In the genomic region with DNA sequence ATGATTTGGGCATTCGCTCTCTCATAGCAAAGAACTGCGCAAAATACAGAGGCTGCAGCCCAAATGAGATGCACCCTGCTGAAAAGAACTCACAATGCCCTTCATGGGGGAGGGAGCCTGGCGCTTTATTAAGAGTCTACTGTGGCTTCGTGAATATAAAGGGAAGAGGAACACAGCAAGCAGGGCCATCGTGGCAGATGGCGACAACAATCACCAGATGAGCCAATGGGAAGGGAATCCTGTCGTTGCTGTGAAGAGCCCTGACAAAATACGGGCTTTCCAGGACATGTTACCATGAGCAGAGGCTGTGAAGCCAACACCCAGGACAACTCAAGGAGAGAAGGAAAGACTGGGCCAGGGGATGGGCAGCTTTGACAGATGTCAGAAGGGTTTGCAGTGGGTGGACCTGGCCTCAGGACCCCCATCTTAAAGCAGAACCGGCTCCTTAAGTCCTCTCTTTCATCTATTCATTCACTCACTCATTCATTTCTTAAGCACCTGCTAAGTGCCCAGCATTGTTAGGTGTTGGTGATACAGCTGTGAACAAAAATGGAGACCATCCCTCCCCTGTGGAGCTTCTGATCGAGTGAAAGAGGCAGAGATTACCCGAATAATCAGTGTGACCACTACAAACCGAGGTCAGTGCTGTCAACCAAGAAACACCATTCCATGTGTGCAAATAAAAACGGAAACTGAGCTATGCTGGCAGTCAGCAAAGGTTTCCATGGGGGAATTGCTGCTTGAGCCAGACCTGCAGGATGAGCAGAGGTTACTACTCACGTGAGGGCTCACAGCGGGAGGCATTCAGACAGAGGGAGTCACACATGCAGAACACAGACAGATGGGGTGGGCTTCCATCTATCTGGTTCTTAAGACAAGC, we compare ENCODE assay signal across 19 cellular contexts.
DNase-seq lines count a peak whose midpoint lies in the region; ATAC-seq and TF ChIP-seq lines count a peak whose summit lies in the region.
"Had no signal": no experiment of that assay in that cellular context is flagged by ENCODE, and none has a peak within 500 bp of the region (broad histone marks: within the 10 kb centered on the region; RNA-seq: fewer than 3 reads in every experiment).

No MANE protein-coding gene starts in this region.

- no peak overlapping the region for H3K27ac Mint-ChIP-seq in endodermal cell
- H3K27ac Mint-ChIP-seq in neural progenitor cell = peak overlapping the region; percentile 71
- peak overlapping the region in 1 of 7 donors; percentile 65 for H3K27ac Mint-ChIP-seq in CD14-positive monocyte
- H3K27ac Mint-ChIP-seq: CD4-positive, alpha-beta T cell had no signal

- TF ChIP-seq CTCF in endodermal cell (conservative IDR thresholded peaks at IDR 0.05) (no peak), neural progenitor cell (IDR thresholded peaks at IDR 0.05) (no peak), prostate gland (IDR thresholded peaks at IDR 0.05) (no peak), CD14-positive monocyte (IDR thresholded peaks at IDR 0.05) (no peak)

- peaks cover 8% of the 10 kb centered on the region for H4K20me1 ChIP-seq in neural progenitor cell (ENCODE audit: low read depth)

- H3K27me3 Mint-ChIP-seq in endodermal cell (ENCODE audit: insufficient read depth) = peaks cover 45% of the 10 kb centered on the region
- peaks cover 19% of the 10 kb centered on the region for H3K27me3 Mint-ChIP-seq in neural progenitor cell (ENCODE audit: insufficient read depth, low read depth)
- H3K27me3 Mint-ChIP-seq in CD14-positive monocyte (ENCODE audit: low read depth in 3 of 3) = peaks cover 2 to 5% (median 5%) of the 10 kb centered on the region in 3 donors
- H3K27me3 Mint-ChIP-seq: CD4-positive, alpha-beta T cell had no signal

- DNase-seq in ELF-1 (ENCODE audit: low read depth, low spot score) = peak; percentile 24
- peak; percentile 46 for DNase-seq in NCI-H524 treated with DMSO at 0.1 percent for 48 hours (lab: John Stamatoyannopoulos, UW)
- DNase-seq in endodermal cell = peak; percentile 88
- DNase-seq in neural progenitor cell (ENCODE audit: low spot score) = peak; percentile 65
- no peak for DNase-seq in left lobe of liver (ENCODE audit: low spot score)
- DNase-seq in prostate gland (ENCODE audit: low spot score) = no peak
- no peak for DNase-seq in CD14-positive monocyte (ENCODE audit: low spot score)
- DNase-seq: BE2C; Caco-2; CD4-positive, alpha-beta T cell; GF-D8; NCI-H1092 treated with DMSO at 0.1 percent for 48 hours; NCI-H146; NCI-H2029 treated with DMSO at 0.1 percent for 48 hours; NCI-H2171 treated with DMSO at 0.1 percent for 48 hours; NCI-H446; NK-92 treated with Interleukin-12 subunit alpha and Interleukin-12 subunit beta, amount 100 ng/mL, for 24 hours had no signal

- H3K36me3 Mint-ChIP-seq in endodermal cell (ENCODE audit: low read depth) = peaks cover 10% of the 10 kb centered on the region
- H3K36me3 Mint-ChIP-seq in neural progenitor cell = no peaks in the 10 kb centered on the region
- H3K36me3 Mint-ChIP-seq in CD14-positive monocyte = peaks cover 17 to 20% of the 10 kb centered on the region in 2 donors

- no peak for ATAC-seq in left lobe of liver
- ATAC-seq: Right ventricle myocardium inferior had no signal

- H3K9ac ChIP-seq in endodermal cell (ENCODE audit: extremely low read depth, low read length, poor library complexity, severe bottlenecking) = no peak overlapping the region
- H3K9ac ChIP-seq in neural progenitor cell = no peak overlapping the region

- H3K4me3 ChIP-seq in endodermal cell (ENCODE audit: low read length) (no peak overlapping the region), neural progenitor cell (no peak overlapping the region), prostate gland (no peak overlapping the region)
- H3K4me3 ChIP-seq: HAP-1 had no signal

- peaks cover 43% of the 10 kb centered on the region for H3K4me1 Mint-ChIP-seq in endodermal cell
- H3K4me1 Mint-ChIP-seq in neural progenitor cell = peaks cover 39% of the 10 kb centered on the region
- H3K4me1 Mint-ChIP-seq in CD14-positive monocyte = peaks cover 29% of the 10 kb centered on the region

- H3K4me1 ChIP-seq in endodermal cell (ENCODE audit: control insufficient read depth, insufficient read depth, low read length) = peaks cover 16% of the 10 kb centered on the region
- H3K4me1 ChIP-seq in neural progenitor cell = peaks cover 39% of the 10 kb centered on the region
- H3K4me1 ChIP-seq in prostate gland (replicated peaks) = no peaks in the 10 kb centered on the region
- H3K4me1 ChIP-seq: BE2C, Caco-2, HAP-1 had no signal

- no peak for TF ChIP-seq POLR2A in prostate gland (IDR thresholded peaks at IDR 0.05)

- WGBS in endodermal cell (ENCODE audit: insufficient coverage in 1 of 2, insufficient read length in 1 of 2), 2 experiments = 50 to 58% methylated on average over 12 to 14 of the region's 15 CpGs
- 79% methylated on average over 15 of the region's 15 CpGs for WGBS in prostate gland

- no peak overlapping the region for H2AFZ ChIP-seq in neural progenitor cell (replicated peaks)

- H3F3A ChIP-seq in neural progenitor cell (ENCODE audit: low read depth) = peaks cover 24% of the 10 kb centered on the region

- peaks cover 45% of the 10 kb centered on the region for H3K27me3 ChIP-seq in endodermal cell (ENCODE audit: control insufficient read depth, insufficient read depth, low read length, poor library complexity, severe bottlenecking)
- peaks cover 19% of the 10 kb centered on the region for H3K27me3 ChIP-seq in neural progenitor cell
- H3K27me3 ChIP-seq in prostate gland (replicated peaks; ENCODE audit: insufficient read depth) = no peaks in the 10 kb centered on the region
- H3K27me3 ChIP-seq: BE2C had no signal

- H3K9me3 Mint-ChIP-seq in endodermal cell (no peaks in the 10 kb centered on the region), neural progenitor cell (peaks cover 4% of the 10 kb centered on the region), CD14-positive monocyte (peaks cover 13 to 19% (median 15%) of the 10 kb centered on the region in 7 donors)
- H3K9me3 Mint-ChIP-seq: CD4-positive, alpha-beta T cell had no signal

- H3K36me3 ChIP-seq in endodermal cell (ENCODE audit: control insufficient read depth, insufficient read depth, low read length) (no peaks in the 10 kb centered on the region), neural progenitor cell (no peaks in the 10 kb centered on the region), prostate gland (no peaks in the 10 kb centered on the region)
- H3K36me3 ChIP-seq: BE2C, HAP-1 had no signal

- H3K27ac ChIP-seq in endodermal cell (ENCODE audit: low read depth, low read length) (no peak overlapping the region), neural progenitor cell (no peak overlapping the region), prostate gland (no peak overlapping the region)

- peak overlapping the region; percentile 52 for H3K4me2 ChIP-seq in neural progenitor cell

- H3K9me3 ChIP-seq in endodermal cell (ENCODE audit: control insufficient read depth, low read length) (no peaks in the 10 kb centered on the region), neural progenitor cell (ENCODE audit: low read depth) (no peaks in the 10 kb centered on the region), prostate gland (no peaks in the 10 kb centered on the region)
- H3K9me3 ChIP-seq: BE2C, Caco-2, HAP-1 had no signal

- H3K4me3 Mint-ChIP-seq in endodermal cell = no peak overlapping the region
- H3K4me3 Mint-ChIP-seq in neural progenitor cell = no peak overlapping the region
- no peak overlapping the region for H3K4me3 Mint-ChIP-seq in CD14-positive monocyte
- H3K4me3 Mint-ChIP-seq: CD4-positive, alpha-beta T cell had no signal

- intact Hi-C loops in prostate gland (cut with DNase I) (no loop called here), CD14-positive monocyte (cut with micrococcal nuclease) (loop anchor here in 1 of 2 donors (10.0 kb wide), 1 partner anchor 158 kb away; no protein-coding TSS in a partner anchor)

- H3K79me2 ChIP-seq in neural progenitor cell (ENCODE audit: low read depth) = no peaks in the 10 kb centered on the region

Comparison
In these comparisons a context has a peak if more than half of its experiments do, and no peak if none do; other contexts are left out.
1. DNase-seq: peak in ELF-1 (single experiment), NCI-H524 treated with DMSO at 0.1 percent for 48 hours (single experiment), endodermal cell (single experiment) and neural progenitor cell (single experiment); none in left lobe of liver (single experiment), prostate gland (single experiment) and CD14-positive monocyte (single experiment).